In the genomic region with DNA sequence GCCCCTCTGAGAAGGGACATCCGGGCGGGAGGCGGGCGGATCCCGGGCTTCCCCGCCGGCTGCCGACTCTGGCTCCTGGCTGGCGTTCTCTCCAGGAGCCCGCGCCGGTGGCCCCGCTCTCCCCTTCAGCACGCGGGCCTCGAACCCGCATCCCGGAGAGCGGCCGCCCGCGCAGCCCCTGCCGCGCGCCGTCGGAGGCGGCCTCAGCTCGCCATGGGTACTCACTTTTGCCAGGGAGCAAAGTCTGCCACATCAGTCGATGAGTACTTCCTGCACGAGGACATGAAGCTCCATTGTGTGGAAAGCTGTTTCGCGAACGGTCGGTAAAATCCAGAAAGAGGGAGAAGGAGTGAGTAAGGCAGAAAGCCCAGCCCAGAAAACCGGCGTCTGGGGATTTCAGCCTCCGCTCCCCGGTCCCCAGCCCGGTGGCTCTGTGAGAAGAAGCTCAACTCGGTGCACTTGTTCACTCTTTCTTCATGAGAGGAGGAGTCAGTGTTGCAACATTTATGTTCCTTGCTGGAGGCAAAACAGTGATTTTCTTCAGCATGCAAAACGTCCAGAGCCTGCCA, we compare ENCODE assay signal across 7 cellular contexts. TPM values are rescaled to one million over a fixed set of nuclear protein-coding genes. Genes with fewer than 3 reads are reported as not detected.
DNase-seq lines count a peak whose midpoint lies in the region; ATAC-seq, FAIRE-seq and TF ChIP-seq lines count a peak whose summit lies in the region.

A gene (minus strand): TSS at position 445 of the 569 bp plus-strand sequence. CDS start 140,867 bp downstream, outside the sequence.

- H3K27me3 ChIP-seq in esophagus (ENCODE audit: control insufficient read depth in 1 of 2, insufficient read depth in 2 of 2, low read length in 2 of 2): peaks cover 2 to 3% of the 10 kb centered on the region in 2 donors
- no peaks in the 10 kb centered on the region for H3K27me3 ChIP-seq in muscle layer of duodenum (ENCODE audit: low read depth, low read length)

- ATAC-seq in GM18505 (IDR thresholded peaks at IDR 0.05; ENCODE audit: unreplicated experiment) (peak; percentile 7), HG02759 (IDR thresholded peaks at IDR 0.05; ENCODE audit: unreplicated experiment) (peak; percentile 44), GM21367 (IDR thresholded peaks at IDR 0.05; ENCODE audit: unreplicated experiment) (no peak)

- TF ChIP-seq CTCF in D721Med (IDR thresholded peaks at IDR 0.05; ENCODE audit: insufficient read depth, missing control alignments): no peak

- WGBS in esophagus, 2 donors: 1% methylated on average over 42 of the region's 42 CpGs

- H3K4me3 ChIP-seq in esophagus (ENCODE audit: low read depth in 1 of 2, low read length in 2 of 2): peak within 1 kb of the TSS; percentile 43 to 68
- H3K4me3 ChIP-seq in muscle layer of duodenum (ENCODE audit: low read depth in 1 of 2, low read length in 2 of 2): peak within 1 kb of the TSS; percentile 61 to 70

- H3K27ac ChIP-seq in esophagus (ENCODE audit: low read depth in 2 of 2, low read length in 1 of 2) (peak within 1 kb of the TSS in 1 of 2 donors; percentile 47), muscle layer of duodenum (ENCODE audit: low read length) (peak within 1 kb of the TSS; percentile 75)

- DNase-seq in RPMI7951 (ENCODE audit: low read depth) (peak; percentile 19), D721Med (ENCODE audit: insufficient read length, low spot score) (no peak)

- H3K4me1 ChIP-seq in esophagus (ENCODE audit: control insufficient read depth in 2 of 2, insufficient read depth in 2 of 2, low read length in 1 of 2): peaks cover 0 to 4% of the 10 kb centered on the region in 2 donors
- H3K4me1 ChIP-seq in muscle layer of duodenum (ENCODE audit: control insufficient read depth in 1 of 2, insufficient read depth in 2 of 2, low read length in 2 of 2): peaks cover 0 to 18% of the 10 kb centered on the region in 2 donors

- no peaks in the 10 kb centered on the region for H3K36me3 ChIP-seq in esophagus (ENCODE audit: control insufficient read depth in 2 of 2, insufficient read depth in 2 of 2, low read length in 1 of 2)
- H3K36me3 ChIP-seq in muscle layer of duodenum (ENCODE audit: control insufficient read depth in 1 of 2, insufficient read depth in 2 of 2, low read length in 2 of 2): no peaks in the 10 kb centered on the region

- no peak for TF ChIP-seq POLR2A in GM18505 (IDR thresholded peaks at IDR 0.05; ENCODE audit: borderline replicate concordance, extremely low read depth, insufficient read depth, insufficient read length)

- H3K9me3 ChIP-seq in esophagus (ENCODE audit: control insufficient read depth in 2 of 2, insufficient read depth in 1 of 2, low read depth in 1 of 2, low read length in 1 of 2) (no peaks in the 10 kb centered on the region), muscle layer of duodenum (ENCODE audit: control insufficient read depth in 1 of 2, low read length in 2 of 2) (no peaks in the 10 kb centered on the region)

- FAIRE-seq in D721Med (lab: Jason Lieb, UNC): no peak

RNA-seq across cellular contexts. Expression of the gene that starts here (rescaled TPM):
- total RNA-seq in RPMI7951 (2014; rRNA removed; shearing (Covaris generic)): 0.10 and 0.12 TPM in 2 replicates
- under 1 TPM; 0.20 to 0.45 TPM for polyA plus RNA-seq in esophagus

Comparison
In these comparisons a context has a peak if more than half of its experiments do, and no peak if none do; other contexts are left out.
1. Peak in DNase-seq in RPMI7951; RNA of the gene not detected or under 1 TPM.